17 cellular contexts compared by ENCODE assay signal in genomic region chr6:136282906-136283305, GRCh38. TPM values are rescaled to one million over a fixed set of nuclear protein-coding genes. Genes with fewer than 3 reads are reported as not detected.
DNase-seq lines count a peak whose midpoint lies in the region; ATAC-seq, FAIRE-seq and TF ChIP-seq lines count a peak whose summit lies in the region.
"Had no signal": no experiment of that assay in that cellular context is flagged by ENCODE, and none has a peak within 500 bp of the region (broad histone marks: within the 10 kb centered on the region; RNA-seq: fewer than 3 reads in every experiment).

No MANE protein-coding gene starts in this region.

- SMC1A ChIA-PET in GM12878 (lab: Charles Lee; ENCODE audit: uncharacterized antibody, unreplicated experiment), result interaction anchor here (1.1 to 2.0 kb wide), 4 partner anchors 9 to 34 kb away, joined by 3 to 5 read pairs (median 4); no protein-coding TSS in a partner anchor

- H3K9me3 Mint-ChIP-seq in activated CD8-positive, alpha-beta memory T cell treated with anti-CD3 and anti-CD28 coated beads, Interleukin-2, amount 10 ng/mL, durations not matched to agents 7 days and 5 days (ENCODE audit: low read depth), result no peaks in the 10 kb centered on the region
- H3K9me3 Mint-ChIP-seq in IgD-negative memory B cell (no peaks in the 10 kb centered on the region), neural progenitor cell (no peaks in the 10 kb centered on the region)

- POLR2A ChIA-PET in GM12878 (lab: Charles Lee), result interaction anchor here (0.7 to 0.9 kb wide), 2 partner anchors 14 to 32 kb away, joined by 3 read pairs; no protein-coding TSS in a partner anchor

- H3K79me2 ChIP-seq in GM12878 (ENCODE audit: control insufficient read depth, insufficient read depth, low read length) (peaks cover 91% of the 10 kb centered on the region), neural progenitor cell (ENCODE audit: low read depth) (peaks cover 98% of the 10 kb centered on the region)

- peak overlapping the region; percentile 77 for H3K27ac Mint-ChIP-seq in activated CD8-positive, alpha-beta memory T cell treated with anti-CD3 and anti-CD28 coated beads, Interleukin-2, amount 10 ng/mL, durations not matched to agents 7 days and 5 days
- H3K27ac Mint-ChIP-seq in IgD-negative memory B cell, result peak overlapping the region in 1 of 3 donors; percentile 100
- no peak overlapping the region for H3K27ac Mint-ChIP-seq in neural progenitor cell

- peaks cover 11% of the 10 kb centered on the region; the same call in 1 of the 2 replicates for H4K20me1 ChIP-seq in GM12878 (ENCODE audit: control insufficient read depth, insufficient read depth)
- H4K20me1 ChIP-seq in neural progenitor cell (ENCODE audit: low read depth), result peaks cover 95% of the 10 kb centered on the region

- H2AFZ ChIP-seq in GM12878 (ENCODE audit: control insufficient read depth, low read depth, low read length) (no peak overlapping the region), neural progenitor cell (replicated peaks) (no peak overlapping the region)

- peak; percentile 38 for FAIRE-seq in GM12878 (lab: Jason Lieb, UNC)

- no peaks in the 10 kb centered on the region for H3K27me3 Mint-ChIP-seq in activated CD8-positive, alpha-beta memory T cell treated with anti-CD3 and anti-CD28 coated beads, Interleukin-2, amount 10 ng/mL, durations not matched to agents 7 days and 5 days
- H3K27me3 Mint-ChIP-seq in IgD-negative memory B cell, result peaks cover 1% of the 10 kb centered on the region
- peaks cover 2% of the 10 kb centered on the region for H3K27me3 Mint-ChIP-seq in neural progenitor cell (ENCODE audit: insufficient read depth, low read depth)

- H3K9me3 ChIP-seq in GM12878 (replicated peaks; ENCODE audit: control insufficient read depth, insufficient read depth, low read length) (no peaks in the 10 kb centered on the region), gastrocnemius medialis (no peaks in the 10 kb centered on the region), neural progenitor cell (ENCODE audit: low read depth) (no peaks in the 10 kb centered on the region)

- peak overlapping the region; percentile 39; the same call in 1 of the 2 replicates for H3K4me3 ChIP-seq in GM12878
- peak overlapping the region; percentile 3 to 32 (median 14) for H3K4me3 ChIP-seq in gastrocnemius medialis
- H3K4me3 ChIP-seq in neural progenitor cell, result no peak overlapping the region

- TF ChIP-seq EP300 in GM12878 (IDR thresholded peaks at IDR 0.05; ENCODE audit: borderline replicate concordance in 1 of 2, control insufficient read depth in 1 of 2, low read depth in 2 of 2, low read length in 2 of 2), result no peak

- no peaks in the 10 kb centered on the region for H3F3A ChIP-seq in neural progenitor cell (ENCODE audit: low read depth)

- BruUV-seq in GM12878 (replicated peaks; lab: Mats Ljungman, UMichigan), result no TSS peak

- CTCF ChIA-PET in activated CD8-positive, alpha-beta memory T cell treated with anti-CD3 and anti-CD28 coated beads, Interleukin-2, amount 10 ng/mL, durations not matched to agents 7 days and 5 days (lab: Charles Lee), result interaction anchor here (0.6 kb wide), 1 partner anchor 623 kb away, joined by 3 read pairs; no protein-coding TSS in a partner anchor
- CTCF ChIA-PET in GM12878 (lab: Yijun Ruan, JAX), result interaction anchor here (1.4 to 2.9 kb wide), 3 partner anchors 14 to 35 kb away, joined by 3 to 14 read pairs (median 14); partner anchors contain the start of gene MTFR2

- no peak for DNase-seq in activated CD8-positive, alpha-beta memory T cell treated with anti-CD3 and anti-CD28 coated beads, Interleukin-2, amount 10 ng/mL, durations not matched to agents 7 days and 5 days
- DNase-seq in activated CD8-positive, alpha-beta memory T cell treated with anti-CD3 and anti-CD28 coated beads, Interleukin-2, amount 50 U/mL, for 4 hours, result no peak
- no peak for DNase-seq in GM12878 (ENCODE audit: low read depth, low spot score)
- DNase-seq in gastrocnemius medialis, result no peak
- no peak for DNase-seq in neural progenitor cell (ENCODE audit: low spot score)
- DNase-seq in DMS79 (lab: John Stamatoyannopoulos, UW), result no peak
- no peak for DNase-seq in left lobe of liver (ENCODE audit: low spot score)
- DNase-seq: hippocampal formation, left ventricle myocardium superior, NCI-H146, NCI-H774, nucleus accumbens, SHP77 treated with DMSO at 0.1 percent for 48 hours had no signal

- H3K9ac ChIP-seq in GM12878 (ENCODE audit: control insufficient read depth, insufficient read depth, low read length) (no peak overlapping the region), neural progenitor cell (no peak overlapping the region)

- H3K4me1 Mint-ChIP-seq in activated CD8-positive, alpha-beta memory T cell treated with anti-CD3 and anti-CD28 coated beads, Interleukin-2, amount 10 ng/mL, durations not matched to agents 7 days and 5 days, result peaks cover 71% of the 10 kb centered on the region
- H3K4me1 Mint-ChIP-seq in IgD-negative memory B cell (peaks cover 62 to 65% (median 63%) of the 10 kb centered on the region in 3 donors), neural progenitor cell (peaks cover 28% of the 10 kb centered on the region)

- H3K4me2 ChIP-seq in GM12878 (ENCODE audit: control insufficient read depth, insufficient read depth) (peak overlapping the region; percentile 61), neural progenitor cell (no peak overlapping the region)

- RAD21 ChIA-PET in GM12878 (lab: Charles Lee; ENCODE audit: unreplicated experiment), result no interaction called here

- intact Hi-C loops in GM12878 (cut with micrococcal nuclease; ENCODE audit: unreplicated experiment) (no loop called here), gastrocnemius medialis (cut with DNase I; ENCODE audit: low total_unique reads) (no loop called here)

- peaks cover 48% of the 10 kb centered on the region for H3K36me3 Mint-ChIP-seq in activated CD8-positive, alpha-beta memory T cell treated with anti-CD3 and anti-CD28 coated beads, Interleukin-2, amount 10 ng/mL, durations not matched to agents 7 days and 5 days
- H3K36me3 Mint-ChIP-seq in IgD-negative memory B cell (no peaks in the 10 kb centered on the region), neural progenitor cell (peaks cover 13% of the 10 kb centered on the region)

- peaks cover 5% of the 10 kb centered on the region; the same call in 1 of the 2 replicates for H3K4me1 ChIP-seq in GM12878 (ENCODE audit: control insufficient read depth, insufficient read depth, low read length)
- H3K4me1 ChIP-seq in gastrocnemius medialis, result peaks cover 81 to 82% of the 10 kb centered on the region in 2 donors
- H3K4me1 ChIP-seq in neural progenitor cell, result peaks cover 17% of the 10 kb centered on the region

- in situ Hi-C loops in GM12878 (cut with MboI) (loop anchor here (10.0 to 25.0 kb wide), 2 partner anchors 512 to 1271 kb away; partner anchors contain the start of gene MAP3K5), gastrocnemius medialis (cut with MboI; ENCODE audit: low sequenced_read_pairs in 4 of 4) (loop anchor here in 3 of 4 donors (25.0 kb wide), 1 partner anchor 929 kb away; the partner anchor contains the start of gene IFNGR1 (in 3 of the 3))

- TF ChIP-seq CTCF in GM12878 (IDR thresholded peaks at IDR 0.05 in 2 of 3, conservative IDR thresholded peaks at IDR 0.05 in 1 of 3; ENCODE audit: control insufficient read depth in 2 of 3, extremely low read depth in 1 of 3, insufficient read depth in 1 of 3, low read depth in 3 of 3, low read length in 3 of 3) (no peak), gastrocnemius medialis (IDR thresholded peaks at IDR 0.05 in 4 of 5, conservative IDR thresholded peaks at IDR 0.05 in 1 of 5) (no peak), neural progenitor cell (IDR thresholded peaks at IDR 0.05) (no peak)

- H3K36me3 ChIP-seq in GM12878 (ENCODE audit: control insufficient read depth in 2 of 2, insufficient read depth in 2 of 2, low read length in 1 of 2) (peaks cover 1 to 26% of the 10 kb centered on the region in 2 experiments; a peak in 3 of 4 replicates), gastrocnemius medialis (peaks cover 0 to 11% of the 10 kb centered on the region in 2 donors), neural progenitor cell (peaks cover 29% of the 10 kb centered on the region)

- ATAC-seq in activated CD8-positive, alpha-beta memory T cell treated with anti-CD3 and anti-CD28 coated beads, Interleukin-2, amount 10 ng/mL, durations not matched to agents 7 days and 5 days, result peak; percentile 11
- ATAC-seq in GM12878 (peak; percentile 41), gastrocnemius medialis (no peak), left lobe of liver (no peak)
- ATAC-seq: HCT116, left ventricle myocardium superior had no signal

- H3K4me3 Mint-ChIP-seq in activated CD8-positive, alpha-beta memory T cell treated with anti-CD3 and anti-CD28 coated beads, Interleukin-2, amount 10 ng/mL, durations not matched to agents 7 days and 5 days, result peak overlapping the region; percentile 43
- H3K4me3 Mint-ChIP-seq in IgD-negative memory B cell (peak overlapping the region; percentile 10 to 84 (median 46)), neural progenitor cell (no peak overlapping the region)

- WGBS in GM12878 (ENCODE audit: insufficient coverage, insufficient replicate concordance, low lambda C conversion rate, missing lambda C conversion rate), result 38% methylated on average over 4 of the region's 4 CpGs

- no peak for TF ChIP-seq RAD21 in GM12878 (IDR thresholded peaks at IDR 0.05; ENCODE audit: insufficient read depth, low read depth, low read length)

- no peaks in the 10 kb centered on the region for H3K27me3 ChIP-seq in GM12878 (replicated peaks in 1 of 2; ENCODE audit: control insufficient read depth in 2 of 2, insufficient read depth in 2 of 2, low read length in 1 of 2)
- H3K27me3 ChIP-seq in gastrocnemius medialis, result no peaks in the 10 kb centered on the region
- no peaks in the 10 kb centered on the region for H3K27me3 ChIP-seq in neural progenitor cell

- H3K27ac ChIP-seq in GM12878 (ENCODE audit: control insufficient read depth, insufficient read depth) (no peak overlapping the region), gastrocnemius medialis (peak overlapping the region in 2 of 4 donors; percentile 54 to 60), neural progenitor cell (no peak overlapping the region)
- H3K27ac ChIP-seq: epithelial cell of prostate had no signal

- TF ChIP-seq POLR2A in GM12878 (IDR thresholded peaks at IDR 0.05; ENCODE audit: low read depth, low read length) (no peak), gastrocnemius medialis (IDR thresholded peaks at IDR 0.05) (no peak)

RNA-seq across cellular contexts. Expression of gene BCLAF1, which starts 6.7 kb away (rescaled TPM):
- total RNA-seq in activated CD8-positive, alpha-beta memory T cell treated with anti-CD3 and anti-CD28 coated beads, Interleukin-2, amount 10 ng/mL, durations not matched to agents 7 days and 5 days, result 100 to 1,000 TPM; 127 to 179 TPM
- polyA plus RNA-seq in IgD-negative memory B cell (137 TPM), GM12878 (2011; rRNA removed) (111 and 160 TPM in 2 replicates), GM12878 (2014; fragmentation: Illumina TruSeq; extraction: Trizol) (223 and 237 TPM in 2 replicates), GM12878 (2014; fragmentation: Nextera tagmentation; extraction: Ambion mirVana) (10 to 100 TPM; 56.0 to 62.1 TPM), GM12878 (2014; rRNA removed) (77.0 and 87.9 TPM in 2 replicates), GM12878 (2016; fragmentation: Nextera tagmentation; extraction: Ambion mirVana) (100 to 1,000 TPM; 117 to 122 TPM)
- 432 and 455 TPM in 2 replicates for total RNA-seq in GM12878 (2013; cell fraction: nucleolus; rRNA removed)
- total RNA-seq in GM12878 (2014; rRNA removed) (94.1 and 115 TPM in 2 replicates), GM12878 (2014; rRNA removed; fragmentation: Illumina TruSeq; extraction: Trizol) (219 TPM in 2 replicates), GM12878 (2021) (139 and 154 TPM in 2 replicates), gastrocnemius medialis (10 to 100 TPM; 27.3 to 83.0 (median 61.8) TPM), neural progenitor cell (ENCODE audit: low replicate concordance) (127 and 190 TPM in 2 replicates), left lobe of liver (32.6 TPM)
- 30.6 TPM for polyA plus RNA-seq in GM12878 (2011; ENCODE audit: low read depth)
- 37.2 and 38.3 TPM in 2 replicates for polyA plus RNA-seq in GM12878 (2011; cell fraction: cytosol; rRNA removed)
- 128 and 129 TPM in 2 replicates for polyA plus RNA-seq in GM12878 (2011; cell fraction: nucleus; rRNA removed)
- 45.4 and 59.9 TPM in 2 replicates for polyA plus RNA-seq in GM12878 (2012)
- 115 and 161 TPM in 2 replicates for polyA minus RNA-seq in GM12878 (2011; rRNA and poly(A)+ RNA removed)
- polyA minus RNA-seq in GM12878 (2011; cell fraction: cytosol; rRNA and poly(A)+ RNA removed), result 50.0 and 64.0 TPM in 2 replicates
- polyA minus RNA-seq in GM12878 (2011; cell fraction: nucleus; rRNA and poly(A)+ RNA removed), result 129 and 170 TPM in 2 replicates

RNA-seq across cellular contexts. Expression of gene MTFR2, which starts 32.8 kb away (rescaled TPM):
- total RNA-seq in activated CD8-positive, alpha-beta memory T cell treated with anti-CD3 and anti-CD28 coated beads, Interleukin-2, amount 10 ng/mL, durations not matched to agents 7 days and 5 days, result 10 to 100 TPM; 31.8 to 35.8 TPM
- polyA plus RNA-seq in IgD-negative memory B cell (1.5 TPM), GM12878 (2011; rRNA removed) (31.0 and 40.6 TPM in 2 replicates), GM12878 (2014; fragmentation: Illumina TruSeq; extraction: Trizol) (33.5 and 46.2 TPM in 2 replicates), GM12878 (2014; fragmentation: Nextera tagmentation; extraction: Ambion mirVana) (10 to 100 TPM; 24.6 to 26.9 TPM), GM12878 (2014; rRNA removed) (16.8 and 20.8 TPM in 2 replicates), GM12878 (2016; fragmentation: Nextera tagmentation; extraction: Ambion mirVana) (10 to 100 TPM; 25.9 to 29.2 TPM)
- total RNA-seq in GM12878 (2013; cell fraction: nucleolus; rRNA removed), result 20.1 and 20.2 TPM in 2 replicates
- total RNA-seq in GM12878 (2014; rRNA removed) (7.3 and 9.3 TPM in 2 replicates), GM12878 (2014; rRNA removed; fragmentation: Illumina TruSeq; extraction: Trizol) (13.3 and 13.7 TPM in 2 replicates), GM12878 (2021) (13.6 and 17.6 TPM in 2 replicates), gastrocnemius medialis (under 1 TPM in 1 of 4 donors, not detected in 3; 0.51 TPM), neural progenitor cell (ENCODE audit: low replicate concordance) (6.2 and 12.6 TPM in 2 replicates), left lobe of liver (not detected)
- polyA plus RNA-seq in GM12878 (2011; ENCODE audit: low read depth), result 8.0 TPM
- polyA plus RNA-seq in GM12878 (2011; cell fraction: cytosol; rRNA removed), result 23.1 and 27.0 TPM in 2 replicates
- 20.9 and 22.5 TPM in 2 replicates for polyA plus RNA-seq in GM12878 (2011; cell fraction: nucleus; rRNA removed)
- polyA plus RNA-seq in GM12878 (2012), result 10.1 and 10.8 TPM in 2 replicates
- 22.4 and 25.4 TPM in 2 replicates for polyA minus RNA-seq in GM12878 (2011; rRNA and poly(A)+ RNA removed)
- polyA minus RNA-seq in GM12878 (2011; cell fraction: cytosol; rRNA and poly(A)+ RNA removed), result 5.4 and 6.4 TPM in 2 replicates
- 14.5 and 30.1 TPM in 2 replicates for polyA minus RNA-seq in GM12878 (2011; cell fraction: nucleus; rRNA and poly(A)+ RNA removed)
- total RNA-seq: cardiac septum had no signal

Comparison
In these comparisons a context has a peak if more than half of its experiments do, and no peak if none do; other contexts are left out.
1. ATAC-seq: peak in activated CD8-positive, alpha-beta memory T cell treated with anti-CD3 and anti-CD28 coated beads, Interleukin-2, amount 10 ng/mL, durations not matched to agents 7 days and 5 days (single experiment) and GM12878 (single experiment); none in gastrocnemius medialis (0 of 2) and left lobe of liver (single experiment).